Comparison of ENCODE assay signal across 11 cellular contexts in genomic region chr1:34590211-34590623, GRCh38.
DNase-seq lines count a peak whose midpoint lies in the region; ATAC-seq and TF ChIP-seq lines count a peak whose summit lies in the region.
"Had no signal": no experiment of that assay in that cellular context is flagged by ENCODE, and none has a peak within 500 bp of the region (broad histone marks: within the 10 kb centered on the region; RNA-seq: fewer than 3 reads in every experiment).

No MANE protein-coding gene starts in this region.

- H3K79me2 ChIP-seq in mammary epithelial cell (ENCODE audit: insufficient read depth, low read length): no peaks in the 10 kb centered on the region

- no peak for ATAC-seq in HG02798 (IDR thresholded peaks at IDR 0.05; ENCODE audit: poor library complexity, unreplicated experiment)

- no peak overlapping the region for H3K4me2 ChIP-seq in mammary epithelial cell (ENCODE audit: insufficient read depth, low read depth, low read length)

- BruUV-seq in mammary epithelial cell (replicated peaks; lab: Mats Ljungman, UMichigan): no TSS peak

- H3K4me3 ChIP-seq in mammary epithelial cell (replicated peaks in 1 of 3; ENCODE audit: insufficient read depth in 1 of 3, low read depth in 2 of 3, low read length in 3 of 3) (no peak overlapping the region), HAP-1 (no peak overlapping the region)
- H3K4me3 ChIP-seq: lower lobe of right lung had no signal

- no peaks in the 10 kb centered on the region for H4K20me1 ChIP-seq in mammary epithelial cell (ENCODE audit: insufficient read depth, low read length)

- DNase-seq in HT-29 (ENCODE audit: low spot score) (peak; percentile 55), NCI-H2196 (lab: John Stamatoyannopoulos, UW; ENCODE audit: unreplicated experiment) (peak; percentile 97), mammary epithelial cell (peak; percentile 52), nucleus accumbens (lab: John Stamatoyannopoulos, UW) (peak in 35 of 56 donors; percentile 1 to 73 (median 30)), NAMALWA (ENCODE audit: low spot score) (no peak), HAP-1 (ENCODE audit: low spot score in 2 of 2) (no peak)
- no peak for DNase-seq in stimulated activated CD4-positive, alpha-beta T cell treated with anti-CD3 and anti-CD28 coated beads, Interleukin-2, amount 100 ng/mL, for 24 hours
- DNase-seq: lower lobe of right lung, NCI-H1048 had no signal

- CTCF ChIA-PET in mammary epithelial cell (lab: Charles Lee; ENCODE audit: low non-redundant PET): no interaction called here

- H3K4me1 ChIP-seq in mammary epithelial cell (ENCODE audit: insufficient read depth, low read length) (no peaks in the 10 kb centered on the region), HAP-1 (no peaks in the 10 kb centered on the region)
- H3K4me1 ChIP-seq: lower lobe of right lung had no signal

- no peak overlapping the region for H3K27ac ChIP-seq in mammary epithelial cell (ENCODE audit: insufficient read depth, low read depth, low read length)
- H3K27ac ChIP-seq: lower lobe of right lung, VCaP had no signal

- dilution Hi-C loops in mammary epithelial cell (cut with HindIII; ENCODE audit: low sequenced_read_pairs): loop anchor here (5.0 kb wide), 1 partner anchor 68 kb away; no protein-coding TSS in a partner anchor

- no peak overlapping the region for H3K9ac ChIP-seq in mammary epithelial cell (ENCODE audit: insufficient read depth, low read length)

- H3K9me3 ChIP-seq in mammary epithelial cell (replicated peaks; ENCODE audit: insufficient read depth, low read length) (no peaks in the 10 kb centered on the region), HAP-1 (no peaks in the 10 kb centered on the region)
- H3K9me3 ChIP-seq: lower lobe of right lung had no signal

- intact Hi-C loops in mammary epithelial cell (cut with micrococcal nuclease): no loop called here

- in situ Hi-C loops in mammary epithelial cell (cut with MboI; ENCODE audit: low sequenced_read_pairs in 2 of 2) (loop anchor here (10.0 to 25.0 kb wide), 2 partner anchors 953 to 955 kb away; no protein-coding TSS in a partner anchor), HAP-1 (cut with MboI; ENCODE audit: low sequenced_read_pairs) (loop anchor here (25.0 kb wide), 1 partner anchor 953 kb away; no protein-coding TSS in a partner anchor)

- no peak for TF ChIP-seq CTCF in mammary epithelial cell (conservative IDR thresholded peaks at IDR 0.05 in 1 of 2, IDR thresholded peaks at IDR 0.05 in 1 of 2; ENCODE audit: extremely low read depth in 1 of 2, insufficient read depth in 1 of 2, low read depth in 1 of 2, low read length in 2 of 2)

- H3K36me3 ChIP-seq in mammary epithelial cell (ENCODE audit: insufficient read depth, low read length) (no peaks in the 10 kb centered on the region), HAP-1 (replicated peaks) (no peaks in the 10 kb centered on the region)
- H3K36me3 ChIP-seq: lower lobe of right lung had no signal

- no peak overlapping the region for H2AFZ ChIP-seq in mammary epithelial cell (ENCODE audit: low read depth, low read length)

- WGBS in mammary epithelial cell (ENCODE audit: low coverage, missing lambda C conversion rate): 35% methylated on average over 3 of the region's 4 CpGs

- H3K27me3 ChIP-seq in mammary epithelial cell (ENCODE audit: insufficient read depth, low read length) (no peaks in the 10 kb centered on the region), HAP-1 (ENCODE audit: low read depth) (no peaks in the 10 kb centered on the region)

Comparison
In these comparisons a context has a peak if more than half of its experiments do, and no peak if none do; other contexts are left out.
1. DNase-seq: peak in HT-29 (single experiment), NCI-H2196 (single experiment), mammary epithelial cell (single experiment) and nucleus accumbens (35 of 56); none in NAMALWA (single experiment), stimulated activated CD4-positive, alpha-beta T cell treated with anti-CD3 and anti-CD28 coated beads, Interleukin-2, amount 100 ng/mL, for 24 hours (0 of 2) and HAP-1 (0 of 2).